In genomic region chr4:105894570-105895323, GRCh38 we compare ENCODE assay signal across 8 cellular contexts. TPM values are rescaled to one million over a fixed set of nuclear protein-coding genes. Genes with fewer than 3 reads are reported as not detected.
DNase-seq lines count a peak whose midpoint lies in the region; ATAC-seq and TF ChIP-seq lines count a peak whose summit lies in the region.

No MANE protein-coding gene starts in this region.

- intact Hi-C loops in vagina (cut with DNase I), result no loop called here

- no peak overlapping the region for H2BK120ac ChIP-seq in mesenchymal stem cell (ENCODE audit: low read depth, low read length)

- POLR2A ChIA-PET in AG04449 (lab: Yijun Ruan, JAX), result no interaction called here

- TF ChIP-seq POLR2A in vagina (IDR thresholded peaks at IDR 0.05), result no peak

- no peak overlapping the region for H4K91ac ChIP-seq in mesenchymal stem cell (ENCODE audit: low read length)

- peaks cover 27% of the 10 kb centered on the region for H3K4me1 ChIP-seq in HUES48 (ENCODE audit: control insufficient read depth, insufficient read depth, low read length)
- H3K4me1 ChIP-seq in mesenchymal stem cell (ENCODE audit: control insufficient read depth, insufficient read depth, low read depth, low read length), result peaks cover 15% of the 10 kb centered on the region
- peaks cover 24% of the 10 kb centered on the region for H3K4me1 ChIP-seq in vagina

- H3K14ac ChIP-seq in mesenchymal stem cell (ENCODE audit: low read length in 2 of 2), result no peak overlapping the region

- no peak overlapping the region for H3K18ac ChIP-seq in mesenchymal stem cell (ENCODE audit: low read depth in 1 of 2, low read length in 2 of 2)

- no peak overlapping the region for H2AFZ ChIP-seq in mesenchymal stem cell (ENCODE audit: low read depth, low read length)

- no peaks in the 10 kb centered on the region for H3K36me3 ChIP-seq in HUES48 (ENCODE audit: control insufficient read depth, insufficient read depth, low read length)
- H3K36me3 ChIP-seq in mesenchymal stem cell (ENCODE audit: control insufficient read depth in 1 of 2, insufficient read depth in 2 of 2, low read depth in 1 of 2, low read length in 2 of 2), result no peaks in the 10 kb centered on the region
- no peaks in the 10 kb centered on the region for H3K36me3 ChIP-seq in vagina

- H3K79me1 ChIP-seq in mesenchymal stem cell (replicated peaks; ENCODE audit: low read length, poor library complexity, severe bottlenecking), result no peaks in the 10 kb centered on the region

- H3K4me2 ChIP-seq in mesenchymal stem cell (ENCODE audit: low read length, poor library complexity, severe bottlenecking), result peak overlapping the region; percentile 74

- no peak overlapping the region for H3K27ac ChIP-seq in HUES48 (ENCODE audit: low read depth, low read length)
- H3K27ac ChIP-seq in mesenchymal stem cell (ENCODE audit: low read length, poor library complexity, severe bottlenecking), result no peak overlapping the region
- peak overlapping the region; percentile 81 for H3K27ac ChIP-seq in vagina

- no peak overlapping the region for H2BK12ac ChIP-seq in mesenchymal stem cell (ENCODE audit: low read length in 2 of 2)

- CTCF ChIA-PET in AG04449 (lab: Yijun Ruan, JAX), result no interaction called here

- H3K9me3 ChIP-seq in HUES48 (ENCODE audit: control insufficient read depth, insufficient read depth, low read length), result no peaks in the 10 kb centered on the region
- peaks cover 4% of the 10 kb centered on the region for H3K9me3 ChIP-seq in mesenchymal stem cell (ENCODE audit: control insufficient read depth, low read length)
- H3K9me3 ChIP-seq in vagina, result no peaks in the 10 kb centered on the region

- H3K27me3 ChIP-seq in HUES48 (ENCODE audit: control insufficient read depth, insufficient read depth, low read length), result peaks cover 71% of the 10 kb centered on the region
- H3K27me3 ChIP-seq in mesenchymal stem cell (ENCODE audit: control insufficient read depth in 1 of 2, insufficient read depth in 1 of 2, low read length in 2 of 2), result peaks cover 58 to 92% of the 10 kb centered on the region in 2 experiments
- H3K27me3 ChIP-seq in vagina, result no peaks in the 10 kb centered on the region

- H3K4me3 ChIP-seq in AG04449 (ENCODE audit: low read depth, low read length) (peak overlapping the region; percentile 20), HUES48 (ENCODE audit: low read depth, low read length) (peak overlapping the region; percentile 61), mesenchymal stem cell (ENCODE audit: insufficient read depth in 1 of 2, low read depth in 1 of 2, low read length in 2 of 2) (peak overlapping the region; percentile 59 to 66), vagina (peak overlapping the region; percentile 60 to 77)

- H2AK5ac ChIP-seq in mesenchymal stem cell (ENCODE audit: low read length, severe bottlenecking), result no peak overlapping the region

- DNase-seq in AG04449 (ENCODE audit: low read depth, low spot score) (no peak), brain pericyte (ENCODE audit: low read depth, low spot score) (peak; percentile 5), mesenchymal stem cell (peak; percentile 3), vagina (ENCODE audit: extremely low spot score in 2 of 2) (no peak), T-helper 2 cell (no peak)
- DNase-seq in activated CD8-positive, alpha-beta memory T cell treated with anti-CD3 and anti-CD28 coated beads, Interleukin-2, amount 50 U/mL, for 48 hours, result no peak

- H3K23ac ChIP-seq in mesenchymal stem cell (ENCODE audit: low read length in 2 of 2), result no peak overlapping the region

- 4% methylated on average over 22 of the region's 24 CpGs for WGBS in mesenchymal stem cell

- H4K8ac ChIP-seq in mesenchymal stem cell (ENCODE audit: low read length), result no peak overlapping the region

- H3K9ac ChIP-seq in HUES48 (ENCODE audit: low read depth, low read length) (no peak overlapping the region; the same call in 1 of the 2 replicates), mesenchymal stem cell (ENCODE audit: low read length) (no peak overlapping the region)

- H3K4ac ChIP-seq in mesenchymal stem cell (ENCODE audit: low read depth in 1 of 2, low read length in 2 of 2), result no peak overlapping the region

- peak; percentile 31 for ATAC-seq in GM19452 (IDR thresholded peaks at IDR 0.05; ENCODE audit: unreplicated experiment)

- TF ChIP-seq CTCF in AG04449 (IDR thresholded peaks at IDR 0.05; ENCODE audit: insufficient read depth, low read length, missing control alignments) (no peak), vagina (IDR thresholded peaks at IDR 0.05) (no peak)

- no peak overlapping the region for H2BK15ac ChIP-seq in mesenchymal stem cell (ENCODE audit: low read depth, poor library complexity, severe bottlenecking)

- no peak overlapping the region for H2BK5ac ChIP-seq in mesenchymal stem cell (ENCODE audit: low read depth, low read length, poor library complexity, severe bottlenecking)

RNA-seq across cellular contexts. Expression of gene NPNT, which starts 0.5 kb away (rescaled TPM):
- polyA plus RNA-seq in mesenchymal stem cell (2013, experiment 1 of 2), result 0.83 TPM
- 0.60 TPM for polyA plus RNA-seq in mesenchymal stem cell (2013, experiment 2 of 2)
- 11.0 TPM for total RNA-seq in vagina

Comparison
In these comparisons a context has a peak if more than half of its experiments do, and no peak if none do; other contexts are left out.
1. DNase-seq: peak in brain pericyte (single experiment) and mesenchymal stem cell (single experiment); none in AG04449 (single experiment), vagina (0 of 2), activated CD8-positive, alpha-beta memory T cell treated with anti-CD3 and anti-CD28 coated beads, Interleukin-2, amount 50 U/mL, for 48 hours (single experiment) and T-helper 2 cell (0 of 5).
2. Peak in every context shown above with its lines, with median percentiles within 50 percentile points of each other: H3K4me3 ChIP-seq.